ENCODE assay signal across 9 cellular contexts in genomic region chr1:12052008-12052573, GRCh38. TPM values are rescaled to one million over a fixed set of nuclear protein-coding genes. Genes with fewer than 3 reads are reported as not detected.
DNase-seq lines count a peak whose midpoint lies in the region; ATAC-seq lines count a peak whose summit lies in the region.
"Had no signal": no experiment of that assay in that cellular context is flagged by ENCODE, and none has a peak within 500 bp of the region (broad histone marks: within the 10 kb centered on the region; RNA-seq: fewer than 3 reads in every experiment).

No MANE protein-coding gene starts in this region.

- no peak overlapping the region for H4K8ac ChIP-seq in neuronal stem cell (ENCODE audit: low read depth, low read length)

- H3K4ac ChIP-seq in neuronal stem cell (ENCODE audit: low read length), result no peak overlapping the region

- H3K27ac ChIP-seq in SJSA1 (no peak overlapping the region), epithelial cell of prostate (peak overlapping the region; percentile 39), neuronal stem cell (replicated peaks; ENCODE audit: low read length) (no peak overlapping the region)
- H3K27ac ChIP-seq: VCaP had no signal

- H3K27me3 ChIP-seq in SJSA1 (replicated peaks) (peaks cover 4% of the 10 kb centered on the region; the same call in 1 of the 2 replicates), neuronal stem cell (ENCODE audit: control insufficient read depth in 3 of 3, insufficient read depth in 3 of 3, low read depth in 1 of 3, low read length in 3 of 3) (peaks cover 0 to 9% (median 0%) of the 10 kb centered on the region in 3 experiments)

- no CpG with 5 or more reads among the region's 9 CpGs for WGBS in neuronal stem cell (ENCODE audit: extremely low coverage in 2 of 2, insufficient read length in 2 of 2, insufficient replicate concordance in 1 of 2), 2 donors

- peak overlapping the region; percentile 22 for H3K23ac ChIP-seq in neuronal stem cell (ENCODE audit: low read depth, low read length, poor library complexity)

- no peak overlapping the region for H2BK12ac ChIP-seq in neuronal stem cell (ENCODE audit: low read length)

- H3K4me2 ChIP-seq in neuronal stem cell (ENCODE audit: insufficient read depth, low read length, poor library complexity, severe bottlenecking), result no peak overlapping the region

- H2AK5ac ChIP-seq in neuronal stem cell (ENCODE audit: low read depth, low read length), result peak overlapping the region; percentile 24

- DNase-seq in EL (peak; percentile 89), SJSA1 (ENCODE audit: low read depth in 1 of 2, low spot score in 2 of 2) (peak; percentile 50 to 72), epithelial cell of prostate (ENCODE audit: low read depth, low spot score) (peak; percentile 34), neuronal stem cell (ENCODE audit: low spot score) (no peak), NCI-H2029 treated with DMSO at 0.1 percent for 48 hours (lab: John Stamatoyannopoulos, UW) (no peak), NCI-H2171 (lab: John Stamatoyannopoulos, UW) (no peak)

- ATAC-seq in GM19395 (IDR thresholded peaks at IDR 0.05; ENCODE audit: unreplicated experiment), result peak; percentile 65
- peak; percentile 61 for ATAC-seq in HG03139 (IDR thresholded peaks at IDR 0.05; ENCODE audit: unreplicated experiment)

- H2BK15ac ChIP-seq in neuronal stem cell (ENCODE audit: low read length), result peak overlapping the region; percentile 56

- H3K79me1 ChIP-seq in neuronal stem cell (ENCODE audit: low read depth, low read length), result no peaks in the 10 kb centered on the region

- no peak overlapping the region for H3K9ac ChIP-seq in neuronal stem cell (ENCODE audit: low read depth, low read length, poor library complexity)

- H3K36me3 ChIP-seq in SJSA1 (no peaks in the 10 kb centered on the region), neuronal stem cell (replicated peaks in 1 of 2; ENCODE audit: control insufficient read depth in 2 of 2, insufficient read depth in 2 of 2, low read length in 2 of 2) (no peaks in the 10 kb centered on the region)

- H3K4me1 ChIP-seq in SJSA1 (replicated peaks) (peaks cover 7% of the 10 kb centered on the region), neuronal stem cell (ENCODE audit: control insufficient read depth in 2 of 2, insufficient read depth in 1 of 2, low read depth in 1 of 2, low read length in 2 of 2) (peaks cover 5 to 21% of the 10 kb centered on the region in 2 donors)

- H2BK120ac ChIP-seq in neuronal stem cell (ENCODE audit: low read depth, low read length), result no peak overlapping the region

- peak overlapping the region; percentile 85 for H2AFZ ChIP-seq in neuronal stem cell (ENCODE audit: low read length)

- no peak overlapping the region for H3K14ac ChIP-seq in neuronal stem cell (ENCODE audit: low read length)

- peak overlapping the region; percentile 0 for H2BK5ac ChIP-seq in neuronal stem cell (ENCODE audit: low read length)

- no peaks in the 10 kb centered on the region for H3K9me3 ChIP-seq in SJSA1 (replicated peaks)
- peaks cover 0 to under 1% of the 10 kb centered on the region in 2 donors for H3K9me3 ChIP-seq in neuronal stem cell (replicated peaks in 1 of 2; ENCODE audit: control insufficient read depth in 2 of 2, insufficient read depth in 1 of 2, low read depth in 1 of 2, low read length in 2 of 2)

- no peak overlapping the region for H3K4me3 ChIP-seq in SJSA1
- no peak overlapping the region for H3K4me3 ChIP-seq in neuronal stem cell (ENCODE audit: low read length in 2 of 2)

- no peak overlapping the region for H4K91ac ChIP-seq in neuronal stem cell (ENCODE audit: low read depth, low read length, poor library complexity)

- peak overlapping the region; percentile 72 for H3K18ac ChIP-seq in neuronal stem cell (ENCODE audit: low read length)

RNA-seq across cellular contexts. Expression of gene TNFRSF8, which starts 11.0 kb away (rescaled TPM):
- not detected in 2 replicates for total RNA-seq in SJSA1 (2014; rRNA removed; shearing (Covaris generic))
- 0.01 TPM for polyA plus RNA-seq in neuronal stem cell (2013, experiment 1 of 2)
- 0.01 TPM for polyA plus RNA-seq in neuronal stem cell (2013, experiment 2 of 2)

RNA-seq across cellular contexts. Expression of gene MIIP, which starts 32.8 kb away (rescaled TPM):
- 34.5 and 43.1 TPM in 2 replicates for total RNA-seq in SJSA1 (2014; rRNA removed; shearing (Covaris generic))
- polyA plus RNA-seq in neuronal stem cell (2013, experiment 1 of 2), result 57.1 TPM
- 54.7 TPM for polyA plus RNA-seq in neuronal stem cell (2013, experiment 2 of 2)

Comparison
In these comparisons a context has a peak if more than half of its experiments do, and no peak if none do; other contexts are left out.
1. DNase-seq: peak in EL (single experiment), SJSA1 (2 of 2) and epithelial cell of prostate (single experiment); none in neuronal stem cell (single experiment), NCI-H2029 treated with DMSO at 0.1 percent for 48 hours (single experiment) and NCI-H2171 (single experiment).